Comparison of ENCODE assay signal across 25 cellular contexts in genomic region chr15:58419803-58420524, GRCh38. TPM values are rescaled to one million over a fixed set of nuclear protein-coding genes. Genes with fewer than 3 reads are reported as not detected.
DNase-seq lines count a peak whose midpoint lies in the region; ATAC-seq and TF ChIP-seq lines count a peak whose summit lies in the region.
"Had no signal": no experiment of that assay in that cellular context is flagged by ENCODE, and none has a peak within 500 bp of the region (broad histone marks: within the 10 kb centered on the region; RNA-seq: fewer than 3 reads in every experiment).

No MANE protein-coding gene starts in this region.

- H3K9me3 ChIP-seq in neural progenitor cell (ENCODE audit: low read depth) = no peaks in the 10 kb centered on the region
- H3K9me3 ChIP-seq in aorta (ENCODE audit: control insufficient read depth, low read length) = no peaks in the 10 kb centered on the region
- H3K9me3 ChIP-seq: SK-N-SH, suprapubic skin, uterus had no signal

- no peak for DNase-seq in activated naive CD8-positive, alpha-beta T cell treated with anti-CD3 and anti-CD28 coated beads for 36 hours
- DNase-seq in neural progenitor cell (ENCODE audit: low spot score) (no peak), aorta (no peak)
- DNase-seq: activated CD4-positive, alpha-beta memory T cell treated with anti-CD3 and anti-CD28 coated beads, Interleukin-2, amount 10 ng/mL, durations not matched to agents 7 days and 5 days; CD8-positive, alpha-beta memory T cell; DMS53; GDM1; HFFc6; KBM-7; left ventricle myocardium superior; NCI-H526 treated with DMSO at 0.1 percent for 48 hours; nephron progenitor cell; SK-N-SH; T1000; uterus had no signal

- H3K9me3 Mint-ChIP-seq in activated naive CD8-positive, alpha-beta T cell treated with anti-CD3 and anti-CD28 coated beads for 36 hours = peaks cover 13% of the 10 kb centered on the region
- no peaks in the 10 kb centered on the region for H3K9me3 Mint-ChIP-seq in neural progenitor cell
- H3K9me3 Mint-ChIP-seq: HFFc6 had no signal

- no peaks in the 10 kb centered on the region for H3K27me3 Mint-ChIP-seq in activated naive CD8-positive, alpha-beta T cell treated with anti-CD3 and anti-CD28 coated beads for 36 hours
- no peaks in the 10 kb centered on the region for H3K27me3 Mint-ChIP-seq in neural progenitor cell (ENCODE audit: insufficient read depth, low read depth)
- H3K27me3 Mint-ChIP-seq: activated CD4-positive, alpha-beta memory T cell treated with anti-CD3 and anti-CD28 coated beads, Interleukin-2, amount 10 ng/mL, durations not matched to agents 7 days and 5 days; CD8-positive, alpha-beta memory T cell had no signal

- no peak overlapping the region for H3K4me3 Mint-ChIP-seq in activated naive CD8-positive, alpha-beta T cell treated with anti-CD3 and anti-CD28 coated beads for 36 hours
- H3K4me3 Mint-ChIP-seq in neural progenitor cell = no peak overlapping the region
- H3K4me3 Mint-ChIP-seq: activated CD4-positive, alpha-beta memory T cell treated with anti-CD3 and anti-CD28 coated beads, Interleukin-2, amount 10 ng/mL, durations not matched to agents 7 days and 5 days; activated naive CD4-positive, alpha-beta T cell treated with anti-CD3 and anti-CD28 coated beads for 36 hours; CD8-positive, alpha-beta memory T cell; HFFc6; nephron progenitor cell; WTC11 had no signal

- H3K4me2 ChIP-seq in neural progenitor cell = no peak overlapping the region
- H3K4me2 ChIP-seq: SK-N-SH had no signal

- H3F3A ChIP-seq in neural progenitor cell (ENCODE audit: low read depth) = no peaks in the 10 kb centered on the region

- no peak overlapping the region for H3K27ac ChIP-seq in neural progenitor cell
- H3K27ac ChIP-seq in aorta (ENCODE audit: low read depth in 1 of 2, low read length in 2 of 2) = no peak overlapping the region
- H3K27ac ChIP-seq: epithelial cell of prostate, RWPE1, suprapubic skin, uterus had no signal

- H3K27me3 ChIP-seq in neural progenitor cell (no peaks in the 10 kb centered on the region), aorta (ENCODE audit: control insufficient read depth in 1 of 2, insufficient read depth in 2 of 2, low read length in 1 of 2) (no peaks in the 10 kb centered on the region)
- H3K27me3 ChIP-seq: suprapubic skin, uterus had no signal

- 89 to 92% methylated on average over 11 of the region's 11 CpGs for WGBS in aorta, 2 donors

- peaks cover 23% of the 10 kb centered on the region for H3K4me1 Mint-ChIP-seq in activated naive CD8-positive, alpha-beta T cell treated with anti-CD3 and anti-CD28 coated beads for 36 hours
- no peaks in the 10 kb centered on the region for H3K4me1 Mint-ChIP-seq in neural progenitor cell
- H3K4me1 Mint-ChIP-seq: nephron progenitor cell, WTC11 had no signal

- intact Hi-C loops in aorta (cut with DNase I) = no loop called here

- ATAC-seq in GM18868 (IDR thresholded peaks at IDR 0.05; ENCODE audit: unreplicated experiment) = peak; percentile 28
- peak; percentile 16 for ATAC-seq in HG02678 (IDR thresholded peaks at IDR 0.05; ENCODE audit: unreplicated experiment)
- ATAC-seq in HG03460 (IDR thresholded peaks at IDR 0.05; ENCODE audit: unreplicated experiment) = no peak
- ATAC-seq in HG03442 (IDR thresholded peaks at IDR 0.05; ENCODE audit: unreplicated experiment) = no peak
- ATAC-seq in aorta (ENCODE audit: low FRiP score) = no peak
- ATAC-seq: left ventricle myocardium superior, WTC11 had no signal

- no peaks in the 10 kb centered on the region for H4K20me1 ChIP-seq in neural progenitor cell (ENCODE audit: low read depth)

- H2AFZ ChIP-seq in neural progenitor cell (replicated peaks) = peak overlapping the region; percentile 34

- H3K4me1 ChIP-seq in neural progenitor cell (no peaks in the 10 kb centered on the region), aorta (ENCODE audit: control insufficient read depth in 1 of 2, insufficient read depth in 2 of 2, low read length in 2 of 2) (no peaks in the 10 kb centered on the region)
- H3K4me1 ChIP-seq: uterus had no signal

- H3K9ac ChIP-seq in neural progenitor cell = no peak overlapping the region
- H3K9ac ChIP-seq: SK-N-SH had no signal

- H3K36me3 Mint-ChIP-seq in activated naive CD8-positive, alpha-beta T cell treated with anti-CD3 and anti-CD28 coated beads for 36 hours = peaks cover 37% of the 10 kb centered on the region
- no peaks in the 10 kb centered on the region for H3K36me3 Mint-ChIP-seq in neural progenitor cell
- H3K36me3 Mint-ChIP-seq: WTC11 had no signal

- H3K4me3 ChIP-seq in neural progenitor cell = no peak overlapping the region
- H3K4me3 ChIP-seq in aorta (ENCODE audit: low read length in 2 of 2) = no peak overlapping the region
- H3K4me3 ChIP-seq: suprapubic skin, uterus had no signal

- no peaks in the 10 kb centered on the region for H3K79me2 ChIP-seq in neural progenitor cell (ENCODE audit: low read depth)

- peak overlapping the region; percentile 82 for H3K27ac Mint-ChIP-seq in activated naive CD8-positive, alpha-beta T cell treated with anti-CD3 and anti-CD28 coated beads for 36 hours
- H3K27ac Mint-ChIP-seq in neural progenitor cell = no peak overlapping the region
- H3K27ac Mint-ChIP-seq: activated CD4-positive, alpha-beta memory T cell treated with anti-CD3 and anti-CD28 coated beads, Interleukin-2, amount 10 ng/mL, durations not matched to agents 7 days and 5 days; activated naive CD4-positive, alpha-beta T cell treated with anti-CD3 and anti-CD28 coated beads for 36 hours; HFFc6; nephron progenitor cell; WTC11 had no signal

- no peak for TF ChIP-seq CTCF in neural progenitor cell (IDR thresholded peaks at IDR 0.05)

- H3K36me3 ChIP-seq in neural progenitor cell (no peaks in the 10 kb centered on the region), aorta (ENCODE audit: control insufficient read depth in 1 of 2, insufficient read depth in 2 of 2, low read length in 1 of 2) (no peaks in the 10 kb centered on the region)
- H3K36me3 ChIP-seq: suprapubic skin, uterus had no signal

RNA-seq across cellular contexts. Expression of gene LIPC, which starts 11.8 kb away (rescaled TPM):
- 1 to 10 TPM; 1.5 to 1.8 TPM for total RNA-seq in activated naive CD8-positive, alpha-beta T cell treated with anti-CD3 and anti-CD28 coated beads for 36 hours
- not detected in 2 replicates for total RNA-seq in neural progenitor cell (ENCODE audit: low replicate concordance)
- total RNA-seq in aorta = under 1 TPM; 0.52 to 0.93 TPM
- polyA plus RNA-seq in aorta = under 1 TPM in 1 of 2 donors, not detected in 1; 0.38 TPM
- total RNA-seq: cerebellum, HFFc6, WTC11 had no signal
- polyA plus RNA-seq: SK-N-SH had no signal

Comparison
In these comparisons a context has a peak if more than half of its experiments do, and no peak if none do; other contexts are left out.
1. ATAC-seq: peak in GM18868 (single experiment) and HG02678 (single experiment); none in HG03460 (single experiment), HG03442 (single experiment) and aorta (single experiment).